ENCODE assay signal across 10 cellular contexts in the genomic region with DNA sequence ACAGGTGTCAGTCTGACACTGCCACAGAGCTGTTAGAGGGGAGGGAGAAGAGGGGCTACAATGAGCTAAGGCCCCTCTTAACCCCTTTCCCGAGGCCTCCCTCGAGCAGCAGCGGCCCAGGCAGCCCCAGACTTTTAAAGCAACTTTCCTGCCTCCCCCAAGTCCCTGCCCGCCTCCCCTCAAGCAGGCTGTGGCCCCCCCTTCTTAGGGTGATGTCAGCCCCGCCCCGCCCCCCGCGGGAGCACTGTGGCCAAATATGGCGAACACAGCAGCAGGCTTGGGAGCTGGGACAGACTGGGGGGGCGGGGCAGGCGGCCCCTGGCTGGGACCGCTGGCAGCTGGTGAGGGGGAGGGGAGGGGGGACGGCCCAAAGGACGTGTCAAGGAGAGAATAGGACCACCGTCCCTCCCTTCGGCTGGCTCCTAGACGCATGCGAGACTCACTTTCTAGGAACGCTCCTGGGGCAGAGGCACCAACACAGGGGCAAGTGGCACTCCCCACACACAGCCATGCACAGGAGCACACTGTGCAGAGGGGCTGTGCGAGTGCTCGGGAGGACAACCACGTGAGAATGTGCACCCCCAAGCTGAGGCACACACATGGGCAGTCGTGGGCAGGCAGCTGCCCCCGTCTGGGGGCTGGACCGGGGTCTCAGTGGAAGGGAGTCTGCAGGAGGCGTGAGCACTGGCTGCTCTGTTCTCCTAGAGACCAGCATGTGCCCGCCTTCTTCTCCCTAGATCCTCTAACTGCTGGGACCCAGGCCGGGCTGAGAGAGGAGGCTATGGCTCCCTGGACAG.
DNase-seq lines count a peak whose midpoint lies in the region; ATAC-seq, FAIRE-seq and TF ChIP-seq lines count a peak whose summit lies in the region.
"Had no signal": no experiment of that assay in that cellular context is flagged by ENCODE, and none has a peak within 500 bp of the region (broad histone marks: within the 10 kb centered on the region; RNA-seq: fewer than 3 reads in every experiment).

No MANE protein-coding gene starts in this region.

- H3K27ac Mint-ChIP-seq in nephron progenitor cell: peak overlapping the region; percentile 68

- ATAC-seq in HG02852 (IDR thresholded peaks at IDR 0.05; ENCODE audit: unreplicated experiment) (no peak), GM21717 (IDR thresholded peaks at IDR 0.05; ENCODE audit: unreplicated experiment) (no peak)

- no peak for FAIRE-seq in GM19239 (lab: Jason Lieb, UNC)
- FAIRE-seq: islet of Langerhans had no signal

- no peaks in the 10 kb centered on the region for H3K9me3 Mint-ChIP-seq in nephron progenitor cell

- H3K36me3 Mint-ChIP-seq in nephron progenitor cell (ENCODE audit: low read depth): no peaks in the 10 kb centered on the region

- peak overlapping the region; percentile 68 for H3K4me3 Mint-ChIP-seq in nephron progenitor cell

- peaks cover 83% of the 10 kb centered on the region for H3K4me1 Mint-ChIP-seq in nephron progenitor cell

- no peaks in the 10 kb centered on the region for H3K27me3 Mint-ChIP-seq in nephron progenitor cell (ENCODE audit: low read depth, poor library complexity)

- peak; percentile 46 for DNase-seq in AG09319 (ENCODE audit: extremely low read depth, low read depth)
- peak; percentile 31 for DNase-seq in NCI-H524 treated with DMSO at 0.1 percent for 48 hours (lab: John Stamatoyannopoulos, UW)
- peak; percentile 70 for DNase-seq in fibroblast of peridontal ligament (ENCODE audit: extremely low read depth)
- DNase-seq in nephron progenitor cell: peak; percentile 80
- DNase-seq in GM19239 (ENCODE audit: insufficient read length, low spot score): no peak
- DNase-seq in NCI-H774 (lab: John Stamatoyannopoulos, UW): no peak
- DNase-seq: activated CD4-positive, alpha-beta T cell treated with anti-CD3 and anti-CD28 coated beads for 1 hour had no signal

- TF ChIP-seq CTCF in AG09319 (IDR thresholded peaks at IDR 0.05; ENCODE audit: low read depth, low read length): no peak
- no peak for TF ChIP-seq CTCF in nephron progenitor cell (IDR thresholded peaks at IDR 0.05)

Comparison
In these comparisons a context has a peak if more than half of its experiments do, and no peak if none do; other contexts are left out.
1. DNase-seq: peak in AG09319 (single experiment), NCI-H524 treated with DMSO at 0.1 percent for 48 hours (single experiment), fibroblast of peridontal ligament (single experiment) and nephron progenitor cell (single experiment); none in GM19239 (single experiment) and NCI-H774 (single experiment).